1 cellular context compared by ENCODE assay signal in the genomic region with DNA sequence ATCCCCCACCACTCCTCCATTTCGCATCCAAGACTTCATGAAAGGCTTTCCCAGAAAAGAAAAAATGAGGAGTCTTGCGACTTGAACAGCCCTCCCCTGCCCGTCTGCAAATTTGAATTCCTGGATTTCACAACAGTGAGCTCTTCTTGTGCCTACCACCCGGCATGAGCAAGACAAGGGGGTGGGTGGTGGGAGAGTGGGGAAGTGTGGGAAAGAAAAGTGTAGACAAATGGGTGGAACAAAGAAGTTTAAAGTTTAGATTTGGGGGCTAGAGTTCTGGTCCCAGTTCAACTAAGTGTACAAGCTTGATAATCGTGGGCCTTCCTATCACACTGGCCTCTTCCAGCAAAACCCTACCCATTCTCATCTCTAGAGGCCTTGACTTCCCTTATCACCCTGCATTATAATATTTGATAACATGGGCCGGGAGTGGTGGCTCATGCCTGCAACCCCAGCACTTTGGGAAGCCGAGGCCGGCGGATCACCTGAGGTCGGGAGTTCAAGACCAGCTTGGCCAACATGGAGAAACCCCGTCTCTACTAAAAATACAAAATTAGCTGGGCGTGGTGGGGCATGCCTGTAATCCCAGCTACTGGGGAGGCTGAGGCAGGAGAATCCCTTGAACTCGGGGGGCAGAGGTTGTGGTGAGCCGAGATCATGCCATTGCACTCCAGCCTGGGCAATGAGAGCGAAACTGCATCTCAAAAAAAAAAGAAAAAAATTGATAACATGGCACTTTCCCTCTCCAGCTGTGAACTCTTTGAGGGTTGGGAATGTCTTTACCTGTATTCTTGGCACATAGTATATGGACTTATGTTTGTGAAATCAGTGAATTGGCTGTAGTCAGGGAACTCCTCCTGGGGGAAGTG.
A peak's percentile ranks its signal among the peaks of the same experiment; 100 is the strongest.
TF ChIP-seq lines count a peak whose summit lies in the region.

No MANE protein-coding gene starts in this region.

TF ChIP-seq in GM12878, 131 proteins besides CTCF, POLR2A, EP300 and RAD21:
- TF ChIP-seq, protein P1, sequence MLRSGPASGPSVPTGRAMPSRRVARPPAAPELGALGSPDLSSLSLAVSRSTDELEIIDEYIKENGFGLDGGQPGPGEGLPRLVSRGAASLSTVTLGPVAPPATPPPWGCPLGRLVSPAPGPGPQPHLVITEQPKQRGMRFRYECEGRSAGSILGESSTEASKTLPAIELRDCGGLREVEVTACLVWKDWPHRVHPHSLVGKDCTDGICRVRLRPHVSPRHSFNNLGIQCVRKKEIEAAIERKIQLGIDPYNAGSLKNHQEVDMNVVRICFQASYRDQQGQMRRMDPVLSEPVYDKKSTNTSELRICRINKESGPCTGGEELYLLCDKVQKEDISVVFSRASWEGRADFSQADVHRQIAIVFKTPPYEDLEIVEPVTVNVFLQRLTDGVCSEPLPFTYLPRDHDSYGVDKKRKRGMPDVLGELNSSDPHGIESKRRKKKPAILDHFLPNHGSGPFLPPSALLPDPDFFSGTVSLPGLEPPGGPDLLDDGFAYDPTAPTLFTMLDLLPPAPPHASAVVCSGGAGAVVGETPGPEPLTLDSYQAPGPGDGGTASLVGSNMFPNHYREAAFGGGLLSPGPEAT (IDR thresholded peaks at IDR 0.05; ENCODE audit: low read depth), result no peak
- TF ChIP-seq PML (IDR thresholded peaks at IDR 0.05; ENCODE audit: low read length) (0 out of 2 replicates have a peak, but pooled peaks have one; percentile 27), RB1 (IDR thresholded peaks at IDR 0.05; ENCODE audit: borderline replicate concordance) (no peak), SP1 (IDR thresholded peaks at IDR 0.05; ENCODE audit: low read depth, low read length) (no peak), BACH1 (IDR thresholded peaks at IDR 0.05; ENCODE audit: borderline replicate concordance) (no peak), SPI1 (IDR thresholded peaks at IDR 0.05; ENCODE audit: borderline replicate concordance, insufficient read depth, low read depth, low read length) (0 out of 2 replicates have a peak, but pooled peaks have one; percentile 51), CREM (IDR thresholded peaks at IDR 0.05; ENCODE audit: low read depth) (no peak), YY1 (IDR thresholded peaks at IDR 0.05; ENCODE audit: low read depth, low read length) (no peak), SMARCA5 (IDR thresholded peaks at IDR 0.05) (0 out of 2 replicates have a peak, but pooled peaks have one; percentile 16), GATAD2B (conservative IDR thresholded peaks at IDR 0.05; ENCODE audit: low read depth) (no peak)
- TF ChIP-seq, protein P2, sequence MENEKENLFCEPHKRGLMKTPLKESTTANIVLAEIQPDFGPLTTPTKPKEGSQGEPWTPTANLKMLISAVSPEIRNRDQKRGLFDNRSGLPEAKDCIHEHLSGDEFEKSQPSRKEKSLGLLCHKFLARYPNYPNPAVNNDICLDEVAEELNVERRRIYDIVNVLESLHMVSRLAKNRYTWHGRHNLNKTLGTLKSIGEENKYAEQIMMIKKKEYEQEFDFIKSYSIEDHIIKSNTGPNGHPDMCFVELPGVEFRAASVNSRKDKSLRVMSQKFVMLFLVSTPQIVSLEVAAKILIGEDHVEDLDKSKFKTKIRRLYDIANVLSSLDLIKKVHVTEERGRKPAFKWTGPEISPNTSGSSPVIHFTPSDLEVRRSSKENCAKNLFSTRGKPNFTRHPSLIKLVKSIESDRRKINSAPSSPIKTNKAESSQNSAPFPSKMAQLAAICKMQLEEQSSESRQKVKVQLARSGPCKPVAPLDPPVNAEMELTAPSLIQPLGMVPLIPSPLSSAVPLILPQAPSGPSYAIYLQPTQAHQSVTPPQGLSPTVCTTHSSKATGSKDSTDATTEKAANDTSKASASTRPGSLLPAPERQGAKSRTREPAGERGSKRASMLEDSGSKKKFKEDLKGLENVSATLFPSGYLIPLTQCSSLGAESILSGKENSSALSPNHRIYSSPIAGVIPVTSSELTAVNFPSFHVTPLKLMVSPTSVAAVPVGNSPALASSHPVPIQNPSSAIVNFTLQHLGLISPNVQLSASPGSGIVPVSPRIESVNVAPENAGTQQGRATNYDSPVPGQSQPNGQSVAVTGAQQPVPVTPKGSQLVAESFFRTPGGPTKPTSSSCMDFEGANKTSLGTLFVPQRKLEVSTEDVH (IDR thresholded peaks at IDR 0.05; ENCODE audit: low read depth, partially characterized antibody), result peak; percentile 1
